ENCODE assay signal across 1 cellular context in the genomic region with DNA sequence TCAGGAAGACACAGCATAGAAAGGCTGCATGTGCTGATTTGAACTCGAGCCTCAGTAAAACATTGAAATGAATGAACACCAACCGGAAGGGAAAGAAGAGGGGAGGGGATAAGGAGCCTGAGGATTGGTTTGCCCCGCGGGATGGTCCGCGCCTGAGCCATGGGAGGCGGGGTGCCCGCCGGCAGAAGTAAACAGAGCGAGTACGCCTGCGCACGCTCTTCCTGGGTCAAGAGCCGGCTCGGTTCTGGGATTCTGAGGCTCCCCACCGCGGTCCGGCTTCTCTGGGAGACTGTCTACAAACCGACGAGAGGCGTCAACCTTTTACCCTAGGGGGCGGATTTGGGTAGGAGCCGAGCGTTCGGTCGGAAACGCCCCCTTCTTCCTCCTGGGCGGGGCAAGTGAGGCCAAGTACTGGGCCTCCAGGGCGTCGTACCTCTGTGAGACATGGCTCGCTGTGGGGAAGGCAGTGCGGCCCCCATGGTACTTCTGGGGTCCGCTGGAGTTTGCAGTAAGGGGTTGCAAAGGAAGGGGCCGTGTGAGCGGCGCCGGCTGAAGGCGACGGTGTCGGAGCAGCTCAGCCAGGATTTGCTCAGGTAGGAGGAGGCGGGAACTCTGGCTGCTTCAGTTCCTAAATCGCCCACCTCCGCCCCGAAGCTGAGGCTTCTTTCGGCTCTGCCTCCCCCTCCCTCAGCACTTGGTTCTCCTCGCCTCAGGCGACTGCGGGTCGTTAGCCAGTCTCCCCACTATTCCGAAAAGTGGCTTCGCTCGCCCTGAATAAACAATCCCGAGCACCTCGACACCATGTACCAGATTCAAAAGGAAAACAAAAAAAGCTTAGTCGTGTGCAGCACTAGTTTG.
TF ChIP-seq lines count a peak whose summit lies in the region.

A gene (plus strand): TSS at position 218 of the 858 bp plus-strand sequence. CDS start 227 bp downstream, at position 445.

TF ChIP-seq in H1, 55 proteins besides CTCF, POLR2A, EP300 and RAD21 (continues in another document):
- no peak for TF ChIP-seq SAP30 (IDR thresholded peaks at IDR 0.05; ENCODE audit: insufficient read depth, insufficient replicate concordance, low read length)
- peak; percentile 31 for TF ChIP-seq TAF7 (optimal IDR thresholded peaks at IDR 0.05; ENCODE audit: borderline replicate concordance, low read depth, low read length)
- TF ChIP-seq NANOG (IDR thresholded peaks at IDR 0.05; ENCODE audit: insufficient read depth, low read depth, low read length, poor library complexity, severe bottlenecking) = no peak
- no peak for TF ChIP-seq ZNF274 (IDR thresholded peaks at IDR 0.05; ENCODE audit: borderline replicate concordance, extremely low read depth, low read length)
- TF ChIP-seq BRCA1 (IDR thresholded peaks at IDR 0.05; ENCODE audit: low read depth, low read length) = no peak
- no peak for TF ChIP-seq RNF2 (IDR thresholded peaks at IDR 0.05; ENCODE audit: borderline replicate concordance, low read depth, low read length, missing control alignments, poor library complexity, severe bottlenecking)
- TF ChIP-seq RBBP5 (IDR thresholded peaks at IDR 0.05; ENCODE audit: borderline replicate concordance, low read depth, low read length) = peak; percentile 89; the same call in 1 of the 2 replicates
- TF ChIP-seq EZH2 (IDR thresholded peaks at IDR 0.05; ENCODE audit: low read depth, low read length, severe bottlenecking) = no peak
- no peak for TF ChIP-seq CBX5 (IDR thresholded peaks at IDR 0.05; ENCODE audit: low read depth, low read length)
- peak; percentile 84 for TF ChIP-seq ASH2L (IDR thresholded peaks at IDR 0.05; ENCODE audit: low read length)
- no peak for TF ChIP-seq SRF (IDR thresholded peaks at IDR 0.05; ENCODE audit: low read depth, low read length)
- no peak for TF ChIP-seq JUN (IDR thresholded peaks at IDR 0.05; ENCODE audit: low read depth, low read length)
- TF ChIP-seq BACH1 (IDR thresholded peaks at IDR 0.05; ENCODE audit: low read length) = no peak
- TF ChIP-seq, protein P1, sequence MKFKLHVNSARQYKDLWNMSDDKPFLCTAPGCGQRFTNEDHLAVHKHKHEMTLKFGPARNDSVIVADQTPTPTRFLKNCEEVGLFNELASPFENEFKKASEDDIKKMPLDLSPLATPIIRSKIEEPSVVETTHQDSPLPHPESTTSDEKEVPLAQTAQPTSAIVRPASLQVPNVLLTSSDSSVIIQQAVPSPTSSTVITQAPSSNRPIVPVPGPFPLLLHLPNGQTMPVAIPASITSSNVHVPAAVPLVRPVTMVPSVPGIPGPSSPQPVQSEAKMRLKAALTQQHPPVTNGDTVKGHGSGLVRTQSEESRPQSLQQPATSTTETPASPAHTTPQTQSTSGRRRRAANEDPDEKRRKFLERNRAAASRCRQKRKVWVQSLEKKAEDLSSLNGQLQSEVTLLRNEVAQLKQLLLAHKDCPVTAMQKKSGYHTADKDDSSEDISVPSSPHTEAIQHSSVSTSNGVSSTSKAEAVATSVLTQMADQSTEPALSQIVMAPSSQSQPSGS (IDR thresholded peaks at IDR 0.05; ENCODE audit: low read length) = 0 out of 2 replicates have a peak, but pooled peaks have one; percentile 16
- no peak for TF ChIP-seq RFX5 (IDR thresholded peaks at IDR 0.05; ENCODE audit: borderline replicate concordance, low read depth, low read length)
- TF ChIP-seq EGR1 (IDR thresholded peaks at IDR 0.05; ENCODE audit: borderline replicate concordance, low read depth, low read length) = 0 out of 2 replicates have a peak, but pooled peaks have one; percentile 29
- peak; percentile 73 for TF ChIP-seq NRF1 (IDR thresholded peaks at IDR 0.05; ENCODE audit: low read depth, low read length)
- TF ChIP-seq POU5F1 (IDR thresholded peaks at IDR 0.05; ENCODE audit: low read depth, low read length) = no peak
- TF ChIP-seq RXRA (IDR thresholded peaks at IDR 0.05; ENCODE audit: insufficient read depth, low read depth, low read length) = no peak
- TF ChIP-seq, protein P2, sequence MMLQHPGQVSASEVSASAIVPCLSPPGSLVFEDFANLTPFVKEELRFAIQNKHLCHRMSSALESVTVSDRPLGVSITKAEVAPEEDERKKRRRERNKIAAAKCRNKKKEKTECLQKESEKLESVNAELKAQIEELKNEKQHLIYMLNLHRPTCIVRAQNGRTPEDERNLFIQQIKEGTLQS (IDR thresholded peaks at IDR 0.05; ENCODE audit: insufficient read depth, low read depth, low read length) = no peak
- no peak for TF ChIP-seq HDAC6 (IDR thresholded peaks at IDR 0.05; ENCODE audit: low read depth, low read length)
- TF ChIP-seq BCL11A (IDR thresholded peaks at IDR 0.05; ENCODE audit: low read depth in 2 of 2, low read length in 2 of 2) = no peak
- TF ChIP-seq PHF8 (conservative IDR thresholded peaks at IDR 0.05; ENCODE audit: low read depth, low read length) = peak; percentile 64
- peak in 1 of 2 experiments; percentile 22; a peak in 1 of 4 replicates for TF ChIP-seq SIN3A (conservative IDR thresholded peaks at IDR 0.05 in 1 of 2, IDR thresholded peaks at IDR 0.05 in 1 of 2; ENCODE audit: low read depth in 1 of 2, low read length in 2 of 2)
- TF ChIP-seq, protein P3, sequence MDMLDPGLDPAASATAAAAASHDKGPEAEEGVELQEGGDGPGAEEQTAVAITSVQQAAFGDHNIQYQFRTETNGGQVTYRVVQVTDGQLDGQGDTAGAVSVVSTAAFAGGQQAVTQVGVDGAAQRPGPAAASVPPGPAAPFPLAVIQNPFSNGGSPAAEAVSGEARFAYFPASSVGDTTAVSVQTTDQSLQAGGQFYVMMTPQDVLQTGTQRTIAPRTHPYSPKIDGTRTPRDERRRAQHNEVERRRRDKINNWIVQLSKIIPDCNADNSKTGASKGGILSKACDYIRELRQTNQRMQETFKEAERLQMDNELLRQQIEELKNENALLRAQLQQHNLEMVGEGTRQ (IDR thresholded peaks at IDR 0.05; ENCODE audit: low read length) = no peak
- no peak for TF ChIP-seq CTBP2 (IDR thresholded peaks at IDR 0.05; ENCODE audit: borderline replicate concordance, insufficient read depth, insufficient read length, low read length)
- TF ChIP-seq KDM4A (IDR thresholded peaks at IDR 0.05; ENCODE audit: low read depth, low read length, severe bottlenecking) = peak; percentile 83
- TF ChIP-seq CBX8 (IDR thresholded peaks at IDR 0.05; ENCODE audit: borderline replicate concordance, low read depth, low read length) = no peak
- TF ChIP-seq CEBPB (IDR thresholded peaks at IDR 0.05; ENCODE audit: low read depth, low read length) = no peak
- no peak for TF ChIP-seq GTF2F1 (IDR thresholded peaks at IDR 0.05; ENCODE audit: borderline replicate concordance, low read depth, low read length)
- peak; percentile 81 for TF ChIP-seq TBP (IDR thresholded peaks at IDR 0.05; ENCODE audit: low read depth, low read length)
- no peak for TF ChIP-seq JUND (IDR thresholded peaks at IDR 0.05; ENCODE audit: low read length)
- TF ChIP-seq SIRT6 (IDR thresholded peaks at IDR 0.05; ENCODE audit: low read length) = no peak
- no peak for TF ChIP-seq KDM5A (IDR thresholded peaks at IDR 0.05; ENCODE audit: low read length)
- TF ChIP-seq, protein P4, sequence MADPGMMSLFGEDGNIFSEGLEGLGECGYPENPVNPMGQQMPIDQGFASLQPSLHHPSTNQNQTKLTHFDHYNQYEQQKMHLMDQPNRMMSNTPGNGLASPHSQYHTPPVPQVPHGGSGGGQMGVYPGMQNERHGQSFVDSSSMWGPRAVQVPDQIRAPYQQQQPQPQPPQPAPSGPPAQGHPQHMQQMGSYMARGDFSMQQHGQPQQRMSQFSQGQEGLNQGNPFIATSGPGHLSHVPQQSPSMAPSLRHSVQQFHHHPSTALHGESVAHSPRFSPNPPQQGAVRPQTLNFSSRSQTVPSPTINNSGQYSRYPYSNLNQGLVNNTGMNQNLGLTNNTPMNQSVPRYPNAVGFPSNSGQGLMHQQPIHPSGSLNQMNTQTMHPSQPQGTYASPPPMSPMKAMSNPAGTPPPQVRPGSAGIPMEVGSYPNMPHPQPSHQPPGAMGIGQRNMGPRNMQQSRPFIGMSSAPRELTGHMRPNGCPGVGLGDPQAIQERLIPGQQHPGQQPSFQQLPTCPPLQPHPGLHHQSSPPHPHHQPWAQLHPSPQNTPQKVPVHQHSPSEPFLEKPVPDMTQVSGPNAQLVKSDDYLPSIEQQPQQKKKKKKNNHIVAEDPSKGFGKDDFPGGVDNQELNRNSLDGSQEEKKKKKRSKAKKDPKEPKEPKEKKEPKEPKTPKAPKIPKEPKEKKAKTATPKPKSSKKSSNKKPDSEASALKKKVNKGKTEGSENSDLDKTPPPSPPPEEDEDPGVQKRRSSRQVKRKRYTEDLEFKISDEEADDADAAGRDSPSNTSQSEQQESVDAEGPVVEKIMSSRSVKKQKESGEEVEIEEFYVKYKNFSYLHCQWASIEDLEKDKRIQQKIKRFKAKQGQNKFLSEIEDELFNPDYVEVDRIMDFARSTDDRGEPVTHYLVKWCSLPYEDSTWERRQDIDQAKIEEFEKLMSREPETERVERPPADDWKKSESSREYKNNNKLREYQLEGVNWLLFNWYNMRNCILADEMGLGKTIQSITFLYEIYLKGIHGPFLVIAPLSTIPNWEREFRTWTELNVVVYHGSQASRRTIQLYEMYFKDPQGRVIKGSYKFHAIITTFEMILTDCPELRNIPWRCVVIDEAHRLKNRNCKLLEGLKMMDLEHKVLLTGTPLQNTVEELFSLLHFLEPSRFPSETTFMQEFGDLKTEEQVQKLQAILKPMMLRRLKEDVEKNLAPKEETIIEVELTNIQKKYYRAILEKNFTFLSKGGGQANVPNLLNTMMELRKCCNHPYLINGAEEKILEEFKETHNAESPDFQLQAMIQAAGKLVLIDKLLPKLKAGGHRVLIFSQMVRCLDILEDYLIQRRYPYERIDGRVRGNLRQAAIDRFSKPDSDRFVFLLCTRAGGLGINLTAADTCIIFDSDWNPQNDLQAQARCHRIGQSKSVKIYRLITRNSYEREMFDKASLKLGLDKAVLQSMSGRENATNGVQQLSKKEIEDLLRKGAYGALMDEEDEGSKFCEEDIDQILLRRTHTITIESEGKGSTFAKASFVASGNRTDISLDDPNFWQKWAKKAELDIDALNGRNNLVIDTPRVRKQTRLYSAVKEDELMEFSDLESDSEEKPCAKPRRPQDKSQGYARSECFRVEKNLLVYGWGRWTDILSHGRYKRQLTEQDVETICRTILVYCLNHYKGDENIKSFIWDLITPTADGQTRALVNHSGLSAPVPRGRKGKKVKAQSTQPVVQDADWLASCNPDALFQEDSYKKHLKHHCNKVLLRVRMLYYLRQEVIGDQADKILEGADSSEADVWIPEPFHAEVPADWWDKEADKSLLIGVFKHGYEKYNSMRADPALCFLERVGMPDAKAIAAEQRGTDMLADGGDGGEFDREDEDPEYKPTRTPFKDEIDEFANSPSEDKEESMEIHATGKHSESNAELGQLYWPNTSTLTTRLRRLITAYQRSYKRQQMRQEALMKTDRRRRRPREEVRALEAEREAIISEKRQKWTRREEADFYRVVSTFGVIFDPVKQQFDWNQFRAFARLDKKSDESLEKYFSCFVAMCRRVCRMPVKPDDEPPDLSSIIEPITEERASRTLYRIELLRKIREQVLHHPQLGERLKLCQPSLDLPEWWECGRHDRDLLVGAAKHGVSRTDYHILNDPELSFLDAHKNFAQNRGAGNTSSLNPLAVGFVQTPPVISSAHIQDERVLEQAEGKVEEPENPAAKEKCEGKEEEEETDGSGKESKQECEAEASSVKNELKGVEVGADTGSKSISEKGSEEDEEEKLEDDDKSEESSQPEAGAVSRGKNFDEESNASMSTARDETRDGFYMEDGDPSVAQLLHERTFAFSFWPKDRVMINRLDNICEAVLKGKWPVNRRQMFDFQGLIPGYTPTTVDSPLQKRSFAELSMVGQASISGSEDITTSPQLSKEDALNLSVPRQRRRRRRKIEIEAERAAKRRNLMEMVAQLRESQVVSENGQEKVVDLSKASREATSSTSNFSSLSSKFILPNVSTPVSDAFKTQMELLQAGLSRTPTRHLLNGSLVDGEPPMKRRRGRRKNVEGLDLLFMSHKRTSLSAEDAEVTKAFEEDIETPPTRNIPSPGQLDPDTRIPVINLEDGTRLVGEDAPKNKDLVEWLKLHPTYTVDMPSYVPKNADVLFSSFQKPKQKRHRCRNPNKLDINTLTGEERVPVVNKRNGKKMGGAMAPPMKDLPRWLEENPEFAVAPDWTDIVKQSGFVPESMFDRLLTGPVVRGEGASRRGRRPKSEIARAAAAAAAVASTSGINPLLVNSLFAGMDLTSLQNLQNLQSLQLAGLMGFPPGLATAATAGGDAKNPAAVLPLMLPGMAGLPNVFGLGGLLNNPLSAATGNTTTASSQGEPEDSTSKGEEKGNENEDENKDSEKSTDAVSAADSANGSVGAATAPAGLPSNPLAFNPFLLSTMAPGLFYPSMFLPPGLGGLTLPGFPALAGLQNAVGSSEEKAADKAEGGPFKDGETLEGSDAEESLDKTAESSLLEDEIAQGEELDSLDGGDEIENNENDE (IDR thresholded peaks at IDR 0.05; ENCODE audit: insufficient replicate concordance, low read length) = no peak
- TF ChIP-seq TEAD4 (IDR thresholded peaks at IDR 0.05; ENCODE audit: low read depth, low read length) = no peak
- TF ChIP-seq, protein P5, sequence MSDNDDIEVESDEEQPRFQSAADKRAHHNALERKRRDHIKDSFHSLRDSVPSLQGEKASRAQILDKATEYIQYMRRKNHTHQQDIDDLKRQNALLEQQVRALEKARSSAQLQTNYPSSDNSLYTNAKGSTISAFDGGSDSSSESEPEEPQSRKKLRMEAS (IDR thresholded peaks at IDR 0.05) = peak; percentile 18; the same call in 1 of the 2 replicates
- no peak for TF ChIP-seq MAFK (IDR thresholded peaks at IDR 0.05; ENCODE audit: low read depth, low read length)
- TF ChIP-seq YY1 (IDR thresholded peaks at IDR 0.05; ENCODE audit: low read depth, low read length) = 0 out of 2 replicates have a peak, but pooled peaks have one; percentile 34
- TF ChIP-seq, protein P6, sequence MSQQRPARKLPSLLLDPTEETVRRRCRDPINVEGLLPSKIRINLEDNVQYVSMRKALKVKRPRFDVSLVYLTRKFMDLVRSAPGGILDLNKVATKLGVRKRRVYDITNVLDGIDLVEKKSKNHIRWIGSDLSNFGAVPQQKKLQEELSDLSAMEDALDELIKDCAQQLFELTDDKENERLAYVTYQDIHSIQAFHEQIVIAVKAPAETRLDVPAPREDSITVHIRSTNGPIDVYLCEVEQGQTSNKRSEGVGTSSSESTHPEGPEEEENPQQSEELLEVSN (IDR thresholded peaks at IDR 0.05) = peak; percentile 51
- no peak for TF ChIP-seq GABPA (IDR thresholded peaks at IDR 0.05; ENCODE audit: borderline replicate concordance, insufficient read depth, low read length)
- peak; percentile 84 for TF ChIP-seq TAF1 (IDR thresholded peaks at IDR 0.05; ENCODE audit: low read depth, low read length)
- no peak for TF ChIP-seq SP2 (IDR thresholded peaks at IDR 0.05; ENCODE audit: low read length)
- no peak for TF ChIP-seq CHD1 (IDR thresholded peaks at IDR 0.05; ENCODE audit: low read depth, low read length)
- no peak for TF ChIP-seq KDM1A (IDR thresholded peaks at IDR 0.05; ENCODE audit: borderline replicate concordance, low read length)
- no peak; the same call in 1 of the 2 replicates for TF ChIP-seq CREB1 (IDR thresholded peaks at IDR 0.05)
- TF ChIP-seq SIX5 (IDR thresholded peaks at IDR 0.05; ENCODE audit: low read depth, low read length) = no peak
- TF ChIP-seq HDAC2 (IDR thresholded peaks at IDR 0.05; ENCODE audit: borderline replicate concordance in 1 of 2, low read depth in 2 of 2, low read length in 2 of 2) = no peak
- no peak for TF ChIP-seq TCF12 (IDR thresholded peaks at IDR 0.05; ENCODE audit: low read depth, low read length)
- peak; percentile 3; the same call in 1 of the 2 replicates for TF ChIP-seq SP4 (IDR thresholded peaks at IDR 0.05; ENCODE audit: low read length)
- TF ChIP-seq POLR2AphosphoS5 (IDR thresholded peaks at IDR 0.05; ENCODE audit: low read depth, low read length) = peak; percentile 89
- TF ChIP-seq SUZ12 (IDR thresholded peaks at IDR 0.05; ENCODE audit: low read length) = no peak
- TF ChIP-seq FOSL1 (IDR thresholded peaks at IDR 0.05; ENCODE audit: insufficient read depth, low read depth, low read length) = no peak
- TF ChIP-seq CHD2 (IDR thresholded peaks at IDR 0.05; ENCODE audit: low read length) = 0 out of 2 replicates have a peak, but pooled peaks have one; percentile 11
